In the genomic region with DNA sequence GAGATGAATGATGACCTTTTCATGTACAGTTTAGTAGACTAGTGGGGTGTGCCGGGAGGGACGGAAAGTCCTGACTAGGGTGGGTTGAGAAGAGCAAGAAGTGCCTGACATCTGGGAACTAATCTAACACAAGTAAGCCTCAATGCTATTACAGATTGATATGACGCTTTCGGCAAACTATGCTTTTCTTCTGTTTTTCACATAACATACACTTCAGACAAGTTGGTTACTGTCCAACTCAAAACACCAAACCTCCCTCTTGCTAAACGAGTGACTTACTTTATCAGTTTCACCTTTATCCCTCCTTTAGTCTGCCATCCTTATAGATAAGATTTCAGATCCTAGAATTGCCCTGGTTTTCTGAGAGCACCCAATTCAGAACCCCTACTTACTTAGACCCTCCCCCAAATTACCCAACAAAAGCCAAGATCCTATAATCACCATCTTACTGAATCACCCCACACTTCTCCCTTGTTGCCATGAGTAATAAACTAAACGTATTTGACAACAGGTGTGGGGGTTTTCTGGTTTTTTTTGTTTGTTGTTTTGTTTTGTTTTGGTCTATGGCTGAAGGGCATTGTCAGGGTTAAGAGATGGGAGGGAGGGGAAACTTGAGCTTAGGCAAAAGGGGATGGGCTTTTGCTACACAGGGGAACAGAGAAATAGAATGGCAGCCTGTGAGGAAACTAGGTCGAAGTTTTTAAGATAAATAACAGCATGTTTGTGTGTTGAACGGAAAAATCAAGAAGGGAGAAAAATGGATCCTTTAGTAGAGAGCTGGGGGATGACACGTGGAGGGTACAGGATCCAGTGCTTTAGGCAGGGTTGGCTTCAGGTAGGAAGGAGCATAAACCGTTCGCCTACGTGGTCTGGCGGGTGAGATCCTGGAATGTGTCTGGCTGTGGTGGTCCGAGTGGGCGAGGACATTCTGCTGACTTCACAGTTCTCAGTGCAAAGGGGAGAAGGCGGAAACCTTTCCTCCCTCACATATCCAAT, we compare ENCODE assay signal across 8 cellular contexts. TPM values are rescaled to one million over a fixed set of nuclear protein-coding genes. Genes with fewer than 3 reads are reported as not detected.
DNase-seq lines count a peak whose midpoint lies in the region; FAIRE-seq and TF ChIP-seq lines count a peak whose summit lies in the region.

No MANE protein-coding gene starts in this region.

- peak overlapping the region; percentile 23 for H3K9ac ChIP-seq in trophoblast cell (ENCODE audit: low read length)

- no peaks in the 10 kb centered on the region for H3K36me3 ChIP-seq in SJCRH30
- H3K36me3 ChIP-seq in trophoblast cell (ENCODE audit: control insufficient read depth in 1 of 2, insufficient read depth in 2 of 2, low read length in 2 of 2) = peaks cover 0 to 3% of the 10 kb centered on the region in 2 experiments

- H4K12ac ChIP-seq in trophoblast cell (ENCODE audit: low read depth, low read length) = no peak overlapping the region

- no peak overlapping the region for H2AK5ac ChIP-seq in trophoblast cell (ENCODE audit: low read length)

- H3K9me3 ChIP-seq in SJCRH30 (replicated peaks) = no peaks in the 10 kb centered on the region
- H3K9me3 ChIP-seq in trophoblast cell (ENCODE audit: insufficient read depth, low read depth, low read length) = no peaks in the 10 kb centered on the region

- H3K79me1 ChIP-seq in trophoblast cell (ENCODE audit: low read length) = peaks cover 2% of the 10 kb centered on the region

- no peaks in the 10 kb centered on the region for H3K79me2 ChIP-seq in trophoblast cell (ENCODE audit: control insufficient read depth, insufficient read depth, low read length, poor library complexity)

- H3K14ac ChIP-seq in trophoblast cell (ENCODE audit: low read length) = no peak overlapping the region

- no peak overlapping the region for H2BK5ac ChIP-seq in trophoblast cell (ENCODE audit: low read depth, low read length, poor library complexity)

- TF ChIP-seq CTCF in foreskin fibroblast (IDR thresholded peaks at IDR 0.05; ENCODE audit: low read depth, low read length) = no peak

- H2AFZ ChIP-seq in trophoblast cell (ENCODE audit: insufficient read depth, low read length, poor library complexity) = no peak overlapping the region

- no peak overlapping the region for H2BK120ac ChIP-seq in trophoblast cell (ENCODE audit: insufficient read depth, low read length, poor library complexity)

- H3K27me3 ChIP-seq in SJCRH30 = no peaks in the 10 kb centered on the region
- no peaks in the 10 kb centered on the region for H3K27me3 ChIP-seq in trophoblast cell (ENCODE audit: insufficient read depth, low read length)

- H3K4ac ChIP-seq in trophoblast cell (ENCODE audit: low read depth, low read length) = no peak overlapping the region

- H3K18ac ChIP-seq in trophoblast cell (ENCODE audit: low read length) = no peak overlapping the region

- H4K91ac ChIP-seq in trophoblast cell (ENCODE audit: low read depth, low read length) = peak overlapping the region; percentile 18

- no peak overlapping the region for H2BK12ac ChIP-seq in trophoblast cell (ENCODE audit: low read length)

- peak overlapping the region; percentile 2 for H4K8ac ChIP-seq in trophoblast cell (ENCODE audit: low read depth, low read length)

- DNase-seq in GM19239 (ENCODE audit: insufficient read length, low spot score) = no peak
- peak; percentile 24 to 57 for DNase-seq in SJCRH30
- DNase-seq in foreskin fibroblast = peak; percentile 12 to 48
- DNase-seq in trophoblast cell = peak; percentile 21 to 52
- no peak for DNase-seq in NCI-H1048 (lab: John Stamatoyannopoulos, UW)
- no peak for DNase-seq in DMS153 (lab: John Stamatoyannopoulos, UW)
- DNase-seq in urothelium cell line (ENCODE audit: low spot score) = no peak
- DNase-seq in ecto neural progenitor cell (ENCODE audit: low spot score) = no peak

- peak overlapping the region; percentile 51 for H3K4me2 ChIP-seq in trophoblast cell (ENCODE audit: low read length)

- no CpG with 5 or more reads among the region's 16 CpGs for WGBS in trophoblast cell (ENCODE audit: extremely low coverage, insufficient coverage, insufficient read length)

- peak overlapping the region; percentile 84 for H3K4me3 ChIP-seq in SJCRH30
- H3K4me3 ChIP-seq in foreskin fibroblast (ENCODE audit: low read depth in 1 of 2, low read length in 2 of 2) = peak overlapping the region; percentile 69 to 76
- H3K4me3 ChIP-seq in trophoblast cell (ENCODE audit: low read depth, low read length) = peak overlapping the region; percentile 46

- H3K27ac ChIP-seq in SJCRH30 (peak overlapping the region; percentile 48), trophoblast cell (ENCODE audit: low read depth, low read length) (no peak overlapping the region)

- H3K4me1 ChIP-seq in SJCRH30 = no peaks in the 10 kb centered on the region
- H3K4me1 ChIP-seq in trophoblast cell (ENCODE audit: control insufficient read depth in 1 of 2, insufficient read depth in 2 of 2, low read length in 2 of 2) = peaks cover 2 to 3% of the 10 kb centered on the region in 2 experiments

- peak; percentile 42 for FAIRE-seq in GM19239 (lab: Jason Lieb, UNC)
- FAIRE-seq in urothelium cell line (lab: Jason Lieb, UNC) = no peak

- no peak overlapping the region for H3K23ac ChIP-seq in trophoblast cell (ENCODE audit: low read length)

RNA-seq across cellular contexts. Expression of a gene that starts 6.1 kb away (rescaled TPM):
- 183 and 193 TPM in 2 replicates for total RNA-seq in SJCRH30 (2014; rRNA removed; shearing (Covaris generic))
- polyA plus RNA-seq in trophoblast cell (2013) = 405 and 413 TPM in 2 replicates

RNA-seq across cellular contexts. Expression of a gene that starts 38.6 kb away (rescaled TPM):
- 58.7 and 63.2 TPM in 2 replicates for total RNA-seq in SJCRH30 (2014; rRNA removed; shearing (Covaris generic))
- polyA plus RNA-seq in trophoblast cell (2013) = 40.0 and 40.1 TPM in 2 replicates

RNA-seq across cellular contexts. Expression of a gene that starts 59.8 kb away (rescaled TPM):
- 11.0 and 12.7 TPM in 2 replicates for total RNA-seq in SJCRH30 (2014; rRNA removed; shearing (Covaris generic))
- 11.2 and 12.3 TPM in 2 replicates for polyA plus RNA-seq in trophoblast cell (2013)

Comparison
In these comparisons a context has a peak if more than half of its experiments do, and no peak if none do; other contexts are left out.
1. DNase-seq: peak in SJCRH30 (2 of 2), foreskin fibroblast (2 of 2) and trophoblast cell (2 of 2); none in GM19239 (single experiment), NCI-H1048 (single experiment), DMS153 (single experiment), urothelium cell line (single experiment) and ecto neural progenitor cell (single experiment).
2. Peak in every context shown above with its lines, with median percentiles within 50 percentile points of each other: H3K4me3 ChIP-seq.